ENCODE assay signal across 8 cellular contexts in the genomic region with DNA sequence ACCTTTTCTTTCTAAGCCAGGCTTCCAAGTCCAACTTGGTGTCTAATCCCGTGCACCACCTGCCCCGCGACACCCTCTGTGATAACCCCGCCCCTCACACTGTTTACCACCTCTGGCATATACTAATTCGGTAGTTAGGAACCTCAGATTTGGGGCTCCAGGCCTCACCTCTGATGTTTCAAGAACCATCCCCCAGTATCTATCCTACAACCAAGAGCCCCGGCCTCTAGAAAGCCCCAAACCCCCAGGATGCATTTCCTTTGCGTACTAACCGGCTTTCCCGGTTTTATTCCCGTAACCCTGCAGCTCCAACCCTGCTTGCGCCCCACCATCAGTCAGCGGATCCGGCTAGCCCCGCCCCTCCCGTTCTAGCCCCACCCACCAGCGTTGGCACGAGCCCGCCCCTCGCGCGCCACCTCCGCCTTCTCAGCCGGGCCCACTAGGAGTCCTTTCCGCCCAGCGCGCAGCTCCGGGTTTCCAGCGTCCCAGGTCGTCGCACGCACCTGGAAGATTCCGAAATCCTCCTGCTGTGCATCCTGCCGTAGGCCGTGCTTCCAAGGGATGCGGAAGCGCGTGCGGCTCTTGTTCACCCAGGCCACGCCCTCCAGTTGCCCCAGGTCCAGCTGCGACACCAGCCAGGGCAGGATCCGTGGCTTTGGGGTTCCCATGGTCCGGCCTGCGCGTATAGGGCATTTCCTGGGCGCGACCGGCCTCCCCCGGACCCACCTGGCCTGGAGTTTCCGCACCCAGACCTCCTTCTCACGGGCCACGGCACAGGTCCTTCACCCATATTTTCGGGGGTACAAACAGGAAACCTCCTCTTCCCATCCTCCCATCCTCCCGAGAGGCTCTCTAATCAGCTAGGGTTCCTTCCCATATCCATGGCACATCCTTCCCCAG. TPM values are rescaled to one million over a fixed set of nuclear protein-coding genes. Genes with fewer than 3 reads are reported as not detected.
A peak's percentile ranks its signal among the peaks of the same experiment; 100 is the strongest.
DNase-seq lines count a peak whose midpoint lies in the region; ATAC-seq and TF ChIP-seq lines count a peak whose summit lies in the region.

No MANE protein-coding gene starts in this region.

- H3K79me2 ChIP-seq in OCI-LY1 (ENCODE audit: insufficient read depth, low read length), result 0 out of 2 replicates have a peak, but pooled peaks cover 5% of the 10 kb centered on the region

- H3K4me2 ChIP-seq in OCI-LY1 (ENCODE audit: low read length), result peak overlapping the region; percentile 80

- H3K9me3 ChIP-seq in HUES64 (ENCODE audit: insufficient read depth, low read depth, low read length) (0 out of 2 replicates have a peak, but pooled peaks cover 4% of the 10 kb centered on the region), OCI-LY1 (ENCODE audit: low read length) (no peaks in the 10 kb centered on the region)

- WGBS in HUES64, result 1% methylated on average over 53 of the region's 53 CpGs

- no peak for ATAC-seq in GM19463 (IDR thresholded peaks at IDR 0.05; ENCODE audit: unreplicated experiment)

- no peak overlapping the region for H2AFZ ChIP-seq in OCI-LY1 (ENCODE audit: low read length)

- TF ChIP-seq CTCF in GM12864 (IDR thresholded peaks at IDR 0.05; ENCODE audit: low read depth, low read length, missing control alignments), result no peak
- no peak for TF ChIP-seq CTCF in OCI-LY1 (IDR thresholded peaks at IDR 0.05; ENCODE audit: low read length)
- TF ChIP-seq CTCF in epithelial cell of proximal tubule (conservative IDR thresholded peaks at IDR 0.05; ENCODE audit: low read depth, low read length), result no peak

- H3K4me1 ChIP-seq in HUES64 (ENCODE audit: insufficient read depth, low read length) (no peaks in the 10 kb centered on the region; the same call in 1 of the 2 replicates), OCI-LY1 (ENCODE audit: insufficient read depth, low read length, severe bottlenecking) (peaks cover 23% of the 10 kb centered on the region)

- H3K9me2 ChIP-seq in OCI-LY1 (ENCODE audit: low read depth, low read length), result no peaks in the 10 kb centered on the region

- H3K27ac ChIP-seq in HUES64 (ENCODE audit: low read depth, low read length) (peak overlapping the region; percentile 94), OCI-LY1 (ENCODE audit: low read depth, low read length, poor library complexity, severe bottlenecking) (peak overlapping the region; percentile 83)

- peaks cover 50% of the 10 kb centered on the region for H3K36me3 ChIP-seq in HUES64 (ENCODE audit: insufficient read depth, low read length)
- peaks cover 50% of the 10 kb centered on the region for H3K36me3 ChIP-seq in OCI-LY1 (ENCODE audit: insufficient read depth, low read length)

- DNase-seq in GM12864 (ENCODE audit: low read depth) (no peak), activated T-cell treated with anti-CD3 and anti-CD28 coated beads for 4 hours (peak; percentile 93), epithelial cell of proximal tubule (ENCODE audit: low read depth) (no peak), mucosa of gallbladder (ENCODE audit: low spot score) (peak; percentile 89)
- DNase-seq in stimulated activated CD8-positive, alpha-beta memory T cell treated with anti-CD3 and anti-CD28 coated beads, Interleukin-4, amount 100 ng/mL, for 24 hours (ENCODE audit: low read depth), result peak; percentile 87

- H4K20me1 ChIP-seq in OCI-LY1 (ENCODE audit: insufficient read depth, low read length), result no peaks in the 10 kb centered on the region

- H3K9ac ChIP-seq in HUES64 (ENCODE audit: low read depth, low read length) (peak overlapping the region; percentile 63), OCI-LY1 (ENCODE audit: low read length) (peak overlapping the region; percentile 91)

- H3F3A ChIP-seq in OCI-LY1 (ENCODE audit: insufficient read depth, low read length), result no peaks in the 10 kb centered on the region

- H3K27me3 ChIP-seq in HUES64 (ENCODE audit: insufficient read depth, low read length), result no peaks in the 10 kb centered on the region
- H3K27me3 ChIP-seq in OCI-LY1 (ENCODE audit: insufficient read depth, low read length), result no peaks in the 10 kb centered on the region

- H3K4me3 ChIP-seq in GM12864 (ENCODE audit: low read depth, low read length) (peak overlapping the region; percentile 94), HUES64 (ENCODE audit: low read length) (peak overlapping the region; percentile 69), OCI-LY1 (ENCODE audit: low read depth, low read length, poor library complexity, severe bottlenecking) (peak overlapping the region; percentile 83), epithelial cell of proximal tubule (ENCODE audit: low read depth, low read length) (peak overlapping the region; percentile 87)

RNA-seq across cellular contexts. Expression of a gene that starts 1.2 kb away (rescaled TPM):
- polyA plus RNA-seq in HUES64 (2013, experiment 1 of 2), result 64.1 TPM
- 57.6 TPM for polyA plus RNA-seq in HUES64 (2013, experiment 2 of 2)
- total RNA-seq in epithelial cell of proximal tubule (73.8 and 78.3 TPM in 2 replicates), mucosa of gallbladder (174 TPM)

RNA-seq across cellular contexts. Expression of a gene that starts 1.3 kb away (rescaled TPM):
- polyA plus RNA-seq in HUES64 (2013, experiment 1 of 2), result 107 TPM
- polyA plus RNA-seq in HUES64 (2013, experiment 2 of 2), result 100 TPM
- 53.3 and 69.8 TPM in 2 replicates for total RNA-seq in epithelial cell of proximal tubule
- 18.9 TPM for total RNA-seq in mucosa of gallbladder

RNA-seq across cellular contexts. Expression of a gene that starts 12.7 kb away (rescaled TPM):
- 545 TPM for polyA plus RNA-seq in HUES64 (2013, experiment 1 of 2)
- 504 TPM for polyA plus RNA-seq in HUES64 (2013, experiment 2 of 2)
- 186 and 629 TPM in 2 replicates for total RNA-seq in epithelial cell of proximal tubule
- total RNA-seq in mucosa of gallbladder, result 103 TPM

RNA-seq across cellular contexts. Expression of a gene that starts 22.4 kb away (rescaled TPM):
- polyA plus RNA-seq in HUES64 (2013, experiment 1 of 2), result 36.3 TPM
- 36.0 TPM for polyA plus RNA-seq in HUES64 (2013, experiment 2 of 2)
- total RNA-seq in epithelial cell of proximal tubule, result 51.0 and 54.8 TPM in 2 replicates
- 86.0 TPM for total RNA-seq in mucosa of gallbladder

RNA-seq across cellular contexts. Expression of a gene that starts 24.5 kb away (rescaled TPM):
- polyA plus RNA-seq in HUES64 (2013, experiment 1 of 2), result 6.7 TPM
- polyA plus RNA-seq in HUES64 (2013, experiment 2 of 2), result 11.5 TPM
- total RNA-seq in epithelial cell of proximal tubule, result 33.5 and 67.2 TPM in 2 replicates
- 96.1 TPM for total RNA-seq in mucosa of gallbladder

Comparison
In these comparisons a context has a peak if more than half of its experiments do, and no peak if none do; other contexts are left out.
1. DNase-seq: peak in activated T-cell treated with anti-CD3 and anti-CD28 coated beads for 4 hours (single experiment), mucosa of gallbladder (single experiment) and stimulated activated CD8-positive, alpha-beta memory T cell treated with anti-CD3 and anti-CD28 coated beads, Interleukin-4, amount 100 ng/mL, for 24 hours (single experiment); none in GM12864 (single experiment) and epithelial cell of proximal tubule (single experiment).
2. Peak in every context shown above with its lines, with median percentiles within 50 percentile points of each other: H3K4me3 ChIP-seq.